Comparison of ENCODE assay signal across 24 cellular contexts in genomic region chr3:120126016-120126415, GRCh38.
"Had no signal": no experiment of that assay in that cellular context is flagged by ENCODE, and none has a peak within 500 bp of the region (broad histone marks: within the 10 kb centered on the region; RNA-seq: fewer than 3 reads in every experiment).

No MANE protein-coding gene starts in this region.

- H3K36me3 Mint-ChIP-seq: immature natural killer cell; memory B cell; naive thymus-derived CD4-positive, alpha-beta T cell had no signal

- H3K9me3 Mint-ChIP-seq: dendritic cell treated with granulocyte-macrophage colony-stimulating factor and Interleukin-4, amounts not matched to agents 40 ng/mL and 50 ng/mL, for 4 days; effector memory CD8-positive, alpha-beta T cell; endodermal cell; immature natural killer cell; memory B cell had no signal

- DNase-seq: colonic mucosa; cortex of kidney; effector CD8-positive, alpha-beta T cell; effector memory CD8-positive, alpha-beta T cell; endodermal cell; foreskin keratinocyte; gastrocnemius medialis; heart left ventricle; hypothalamus; immature natural killer cell; islet precursor cell; kidney; kidney glomerular epithelial cell; left lung; left ventricle myocardium superior; mammary epithelial cell; mesendoderm; midbrain; naive thymus-derived CD4-positive, alpha-beta T cell had no signal

- H3K9me3 ChIP-seq: colonic mucosa, esophagus muscularis mucosa, gastrocnemius medialis, heart left ventricle, left lung had no signal

- H3K4me1 ChIP-seq: colonic mucosa, esophagus muscularis mucosa, foreskin keratinocyte, gastrocnemius medialis, heart left ventricle, left lung had no signal

- H3K27me3 ChIP-seq: colonic mucosa, esophagus muscularis mucosa, foreskin keratinocyte, gastrocnemius medialis, heart left ventricle, hepatocyte, left lung had no signal

- ATAC-seq: effector memory CD8-positive, alpha-beta T cell; foreskin keratinocyte; gastrocnemius medialis; heart left ventricle; left lung; left ventricle myocardium superior; naive thymus-derived CD4-positive, alpha-beta T cell had no signal

- H3K27me3 Mint-ChIP-seq: dendritic cell treated with granulocyte-macrophage colony-stimulating factor and Interleukin-4, amounts not matched to agents 40 ng/mL and 50 ng/mL, for 4 days had no signal

- H3K4me2 ChIP-seq: hepatocyte had no signal

- H2AFZ ChIP-seq: hepatocyte had no signal

- H3K36me3 ChIP-seq: colonic mucosa, esophagus muscularis mucosa, gastrocnemius medialis, heart left ventricle, left lung had no signal

- H3K4me3 Mint-ChIP-seq: dendritic cell treated with granulocyte-macrophage colony-stimulating factor and Interleukin-4, amounts not matched to agents 40 ng/mL and 50 ng/mL, for 4 days; effector memory CD8-positive, alpha-beta T cell; endodermal cell; immature natural killer cell; memory B cell; naive thymus-derived CD4-positive, alpha-beta T cell had no signal

- H3K27ac ChIP-seq: colonic mucosa, esophagus muscularis mucosa, foreskin keratinocyte, gastrocnemius medialis, heart left ventricle, hepatocyte, left lung had no signal

- H3K79me2 ChIP-seq: hepatocyte had no signal

- H3K4me1 Mint-ChIP-seq: immature natural killer cell; memory B cell; naive thymus-derived CD4-positive, alpha-beta T cell had no signal

- H3K27ac Mint-ChIP-seq: dendritic cell treated with granulocyte-macrophage colony-stimulating factor and Interleukin-4, amounts not matched to agents 40 ng/mL and 50 ng/mL, for 4 days; effector memory CD8-positive, alpha-beta T cell; endodermal cell; immature natural killer cell; memory B cell; naive thymus-derived CD4-positive, alpha-beta T cell had no signal

- H3K4me3 ChIP-seq: colonic mucosa, esophagus muscularis mucosa, gastrocnemius medialis, heart left ventricle, hepatocyte, left lung, lung had no signal
